Comparison of ENCODE assay signal across 21 cellular contexts in the genomic region with DNA sequence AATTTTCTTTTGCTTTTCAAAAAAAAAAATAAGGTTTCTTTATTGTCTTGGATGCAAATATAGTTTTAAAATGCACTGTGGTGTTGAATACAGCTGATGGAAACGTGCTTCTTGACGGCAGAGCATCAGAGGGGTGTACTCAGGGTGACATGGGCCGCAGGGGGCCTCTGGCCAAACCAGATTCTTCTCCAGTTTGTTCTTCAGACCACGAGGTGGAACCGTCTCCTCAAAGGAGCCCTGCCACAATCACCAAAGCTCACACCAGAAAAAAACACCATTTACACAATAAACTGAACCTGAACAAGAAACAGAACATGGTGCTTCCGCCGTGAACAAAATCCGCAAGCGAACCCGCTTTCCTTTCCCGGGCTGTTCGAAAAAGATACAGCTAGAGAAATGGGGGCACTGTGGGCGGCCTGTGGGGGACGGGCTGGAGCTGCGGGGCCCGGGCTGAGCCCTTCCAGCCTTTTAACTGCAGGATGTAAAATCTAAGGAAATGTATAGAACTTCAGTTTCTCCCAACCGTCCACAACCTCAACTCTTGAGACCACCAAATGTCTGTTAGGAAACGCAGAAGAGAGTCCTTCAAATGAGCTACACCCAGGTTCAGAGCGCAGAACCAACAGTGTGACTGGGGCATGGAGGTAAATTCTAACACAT.
"Had no signal": no experiment of that assay in that cellular context is flagged by ENCODE, and none has a peak within 500 bp of the region (broad histone marks: within the 10 kb centered on the region; RNA-seq: fewer than 3 reads in every experiment).

No MANE protein-coding gene starts in this region.

- H3K36me3 ChIP-seq: colonic mucosa, lower lobe of right lung, vagina had no signal

- H3K9me3 ChIP-seq: colonic mucosa, lower lobe of right lung, mucosa of descending colon, testis, vagina had no signal

- H3K4me3 ChIP-seq: colonic mucosa, dorsolateral prefrontal cortex, lower lobe of right lung, mucosa of descending colon, testis, vagina had no signal

- H3K4me1 Mint-ChIP-seq: activated B cell treated with CpG ODN at 0.5 μM for 24 hours; activated CD4-positive, alpha-beta T cell treated with anti-CD3 and anti-CD28 coated beads for 36 hours; activated naive CD8-positive, alpha-beta T cell treated with anti-CD3 and anti-CD28 coated beads for 36 hours; central memory CD8-positive, alpha-beta T cell; immature natural killer cell; stimulated activated naive B cell treated with anti-CD40 and anti-IgM and Interleukin-4, amounts not matched to agents 10 μg/mL and 1 μg/mL and 100 μg/mL, for 72 hours had no signal

- H3K27ac Mint-ChIP-seq: activated B cell treated with CpG ODN at 0.5 μM for 24 hours; activated CD4-positive, alpha-beta T cell treated with anti-CD3 and anti-CD28 coated beads for 36 hours; activated naive CD8-positive, alpha-beta T cell treated with anti-CD3 and anti-CD28 coated beads for 36 hours; effector memory CD8-positive, alpha-beta T cell; immature natural killer cell; stimulated activated naive B cell treated with anti-CD40 and anti-IgM and Interleukin-4, amounts not matched to agents 10 μg/mL and 1 μg/mL and 100 μg/mL, for 72 hours had no signal

- H3K4me3 Mint-ChIP-seq: activated B cell treated with CpG ODN at 0.5 μM for 24 hours; activated CD4-positive, alpha-beta T cell treated with anti-CD3 and anti-CD28 coated beads for 36 hours; activated naive CD8-positive, alpha-beta T cell treated with anti-CD3 and anti-CD28 coated beads for 36 hours; central memory CD8-positive, alpha-beta T cell; effector memory CD8-positive, alpha-beta T cell; immature natural killer cell; stimulated activated naive B cell treated with anti-CD40 and anti-IgM and Interleukin-4, amounts not matched to agents 10 μg/mL and 1 μg/mL and 100 μg/mL, for 72 hours had no signal

- H3K36me3 Mint-ChIP-seq: activated naive CD8-positive, alpha-beta T cell treated with anti-CD3 and anti-CD28 coated beads for 36 hours; immature natural killer cell; stimulated activated naive B cell treated with anti-CD40 and anti-IgM and Interleukin-4, amounts not matched to agents 10 μg/mL and 1 μg/mL and 100 μg/mL, for 72 hours had no signal

- DNase-seq: activated B cell treated with CpG ODN at 0.5 μM for 24 hours; activated CD4-positive, alpha-beta T cell treated with anti-CD3 and anti-CD28 coated beads for 36 hours; activated CD4-positive, alpha-beta T cell treated with anti-CD3 and anti-CD28 coated beads, Interleukin-2, amount 50 U/mL, for 48 hours; activated naive CD4-positive, alpha-beta T cell treated with Interleukin-2 at 50 U/mL for 16 hours; activated naive CD8-positive, alpha-beta T cell treated with anti-CD3 and anti-CD28 coated beads for 36 hours; activated T-cell treated with anti-CD3 and anti-CD28 coated beads, Interleukin-2, amount 50 U/mL, for 48 hours; colonic mucosa; dorsolateral prefrontal cortex; effector memory CD8-positive, alpha-beta T cell; foreskin melanocyte; immature natural killer cell; lower lobe of right lung; mesendoderm; mucosa of descending colon; stimulated activated CD4-positive, alpha-beta T cell treated with anti-CD3 and anti-CD28 coated beads, Interleukin-2, amount 100 ng/mL, for 48 hours; stimulated activated CD8-positive, alpha-beta memory T cell treated with anti-CD3 and anti-CD28 coated beads, Interleukin-4, amount 100 ng/mL, for 48 hours; stimulated activated naive B cell treated with anti-CD40 and anti-IgM and Interleukin-4, amounts not matched to agents 10 μg/mL and 1 μg/mL and 100 μg/mL, for 72 hours; testis; trophoblast cell had no signal

- H3K27me3 Mint-ChIP-seq: activated CD4-positive, alpha-beta T cell treated with anti-CD3 and anti-CD28 coated beads for 36 hours; activated naive CD8-positive, alpha-beta T cell treated with anti-CD3 and anti-CD28 coated beads for 36 hours; central memory CD8-positive, alpha-beta T cell; effector memory CD8-positive, alpha-beta T cell; stimulated activated naive B cell treated with anti-CD40 and anti-IgM and Interleukin-4, amounts not matched to agents 10 μg/mL and 1 μg/mL and 100 μg/mL, for 72 hours had no signal

- H3K27me3 ChIP-seq: colonic mucosa, dorsolateral prefrontal cortex, testis, vagina had no signal

- H3K27ac ChIP-seq: colonic mucosa, dorsolateral prefrontal cortex, lower lobe of right lung, testis, vagina had no signal

- H3K4me1 ChIP-seq: colonic mucosa, lower lobe of right lung, testis, vagina had no signal

- H3K9me3 Mint-ChIP-seq: activated B cell treated with CpG ODN at 0.5 μM for 24 hours; activated naive CD8-positive, alpha-beta T cell treated with anti-CD3 and anti-CD28 coated beads for 36 hours; central memory CD8-positive, alpha-beta T cell; effector memory CD8-positive, alpha-beta T cell; immature natural killer cell; stimulated activated naive B cell treated with anti-CD40 and anti-IgM and Interleukin-4, amounts not matched to agents 10 μg/mL and 1 μg/mL and 100 μg/mL, for 72 hours had no signal
